Comparison of ENCODE assay signal across 20 cellular contexts in genomic region chr21:26060335-26061115, GRCh38.
DNase-seq lines count a peak whose midpoint lies in the region; ATAC-seq, FAIRE-seq and TF ChIP-seq lines count a peak whose summit lies in the region.
"Had no signal": no experiment of that assay in that cellular context is flagged by ENCODE, and none has a peak within 500 bp of the region (broad histone marks: within the 10 kb centered on the region; RNA-seq: fewer than 3 reads in every experiment).

No MANE protein-coding gene starts in this region.

- dilution Hi-C loops in mammary epithelial cell (cut with HindIII; ENCODE audit: low sequenced_read_pairs) = no loop called here

- ATAC-seq in pancreas = peak; percentile 9 to 26 (median 16)
- no peak for ATAC-seq in activated T-cell treated with anti-CD3 and anti-CD28 coated beads, Interleukin-2, amount 50 U/mL, for 4 hours
- ATAC-seq: natural killer cell treated with Interleukin-12 subunit alpha and Interleukin-12 subunit beta and Interleukin-15 and Interleukin-18, amount 100 ng/mL, for 72 hours had no signal

- CTCF ChIA-PET in MCF 10A (lab: Yijun Ruan, JAX) = interaction anchor here (0.5 kb wide), 1 partner anchor 296 kb away, joined by 3 read pairs; no protein-coding TSS in a partner anchor
- CTCF ChIA-PET in mammary epithelial cell (lab: Charles Lee; ENCODE audit: low non-redundant PET) = no interaction called here

- H3K9me3 ChIP-seq in mammary epithelial cell (replicated peaks; ENCODE audit: insufficient read depth, low read length) (no peaks in the 10 kb centered on the region), left ventricle myocardium inferior (replicated peaks) (no peaks in the 10 kb centered on the region), pancreas (no peaks in the 10 kb centered on the region)
- H3K9me3 ChIP-seq: prostate gland had no signal

- H3K27me3 ChIP-seq in mammary epithelial cell (ENCODE audit: insufficient read depth, low read length) (no peaks in the 10 kb centered on the region), left ventricle myocardium inferior (ENCODE audit: low read depth) (no peaks in the 10 kb centered on the region), pancreas (no peaks in the 10 kb centered on the region)

- peaks cover 10% of the 10 kb centered on the region for H4K20me1 ChIP-seq in mammary epithelial cell (ENCODE audit: insufficient read depth, low read length)

- H3K27ac ChIP-seq in mammary epithelial cell (ENCODE audit: insufficient read depth, low read depth, low read length) = no peak overlapping the region
- peak overlapping the region; percentile 63 for H3K27ac ChIP-seq in left ventricle myocardium inferior (replicated peaks)
- peak overlapping the region; percentile 72 to 79 (median 74) for H3K27ac ChIP-seq in pancreas
- H3K27ac ChIP-seq: 22Rv1, prostate gland had no signal

- WGBS in mammary epithelial cell (ENCODE audit: low coverage, missing lambda C conversion rate) = 97% methylated on average over 7 of the region's 7 CpGs
- 62 to 69% methylated on average over 7 of the region's 7 CpGs for WGBS in pancreas, 2 donors

- TF ChIP-seq CTCF in MCF 10A (IDR thresholded peaks at IDR 0.05; ENCODE audit: unreplicated experiment) (no peak), mammary epithelial cell (conservative IDR thresholded peaks at IDR 0.05 in 1 of 2, IDR thresholded peaks at IDR 0.05 in 1 of 2; ENCODE audit: extremely low read depth in 1 of 2, insufficient read depth in 1 of 2, low read depth in 1 of 2, low read length in 2 of 2) (no peak), left ventricle myocardium inferior (IDR thresholded peaks at IDR 0.05; ENCODE audit: borderline replicate concordance) (no peak), pancreas (IDR thresholded peaks at IDR 0.05) (no peak)

- H3K4me1 ChIP-seq in mammary epithelial cell (ENCODE audit: insufficient read depth, low read length) = peaks cover 7% of the 10 kb centered on the region
- H3K4me1 ChIP-seq in left ventricle myocardium inferior = peaks cover 50% of the 10 kb centered on the region
- peaks cover 20 to 22% (median 20%) of the 10 kb centered on the region in 3 donors for H3K4me1 ChIP-seq in pancreas
- H3K4me1 ChIP-seq: prostate gland had no signal

- no peaks in the 10 kb centered on the region for H3K9me3 Mint-ChIP-seq in MCF 10A (ENCODE audit: unreplicated experiment)
- H3K9me3 Mint-ChIP-seq in activated T-cell treated with anti-CD3 and anti-CD28 coated beads, Interleukin-2, amount 50 U/mL, for 4 hours = no peaks in the 10 kb centered on the region
- H3K9me3 Mint-ChIP-seq: natural killer cell treated with Interleukin-12 subunit alpha and Interleukin-12 subunit beta and Interleukin-15 and Interleukin-18, amount 100 ng/mL, for 72 hours had no signal

- BruUV-seq in MCF 10A (replicated peaks; lab: Mats Ljungman, UMichigan) (no TSS peak), mammary epithelial cell (replicated peaks; lab: Mats Ljungman, UMichigan) (no TSS peak)

- H3K27me3 Mint-ChIP-seq in MCF 10A (ENCODE audit: insufficient read depth, unreplicated experiment) = no peaks in the 10 kb centered on the region
- H3K27me3 Mint-ChIP-seq in activated T-cell treated with anti-CD3 and anti-CD28 coated beads, Interleukin-2, amount 50 U/mL, for 4 hours (ENCODE audit: low read depth) = no peaks in the 10 kb centered on the region
- H3K27me3 Mint-ChIP-seq: natural killer cell treated with Interleukin-12 subunit alpha and Interleukin-12 subunit beta and Interleukin-15 and Interleukin-18, amount 100 ng/mL, for 72 hours had no signal

- no peak for FAIRE-seq in pancreas (lab: Jason Lieb, UNC)

- in situ Hi-C loops in mammary epithelial cell (cut with MboI; ENCODE audit: low sequenced_read_pairs in 2 of 2) = no loop called here

- no peak overlapping the region for H3K4me2 ChIP-seq in mammary epithelial cell (ENCODE audit: insufficient read depth, low read depth, low read length)

- H3K9ac ChIP-seq in mammary epithelial cell (ENCODE audit: insufficient read depth, low read length) = no peak overlapping the region

- H3K4me3 ChIP-seq in mammary epithelial cell (replicated peaks in 1 of 3; ENCODE audit: insufficient read depth in 1 of 3, low read depth in 2 of 3, low read length in 3 of 3) (no peak overlapping the region), left ventricle myocardium inferior (no peak overlapping the region), pancreas (no peak overlapping the region)
- H3K4me3 ChIP-seq: prostate gland had no signal

- H3K4me3 Mint-ChIP-seq in MCF 10A (ENCODE audit: unreplicated experiment) = no peak overlapping the region
- no peak overlapping the region for H3K4me3 Mint-ChIP-seq in activated T-cell treated with anti-CD3 and anti-CD28 coated beads, Interleukin-2, amount 50 U/mL, for 4 hours
- H3K4me3 Mint-ChIP-seq: natural killer cell treated with Interleukin-12 subunit alpha and Interleukin-12 subunit beta and Interleukin-15 and Interleukin-18, amount 100 ng/mL, for 72 hours had no signal

- peaks cover 93% of the 10 kb centered on the region for H3K79me2 ChIP-seq in mammary epithelial cell (ENCODE audit: insufficient read depth, low read length)

- no peak overlapping the region for H2AFZ ChIP-seq in mammary epithelial cell (ENCODE audit: low read depth, low read length)

- no peaks in the 10 kb centered on the region for H3K36me3 ChIP-seq in mammary epithelial cell (ENCODE audit: insufficient read depth, low read length)
- no peaks in the 10 kb centered on the region for H3K36me3 ChIP-seq in left ventricle myocardium inferior
- H3K36me3 ChIP-seq in pancreas = no peaks in the 10 kb centered on the region
- H3K36me3 ChIP-seq: prostate gland had no signal

- peak overlapping the region; percentile 1 for H3K27ac Mint-ChIP-seq in MCF 10A (ENCODE audit: low read depth, unreplicated experiment)
- H3K27ac Mint-ChIP-seq: natural killer cell treated with Interleukin-12 subunit alpha and Interleukin-12 subunit beta and Interleukin-15 and Interleukin-18, amount 100 ng/mL, for 72 hours had no signal

- POLR2A ChIA-PET in MCF 10A (lab: Yijun Ruan, JAX) = no interaction called here

- peaks cover 4% of the 10 kb centered on the region for H3K36me3 Mint-ChIP-seq in MCF 10A (ENCODE audit: insufficient read depth, unreplicated experiment)
- peaks cover 7% of the 10 kb centered on the region for H3K36me3 Mint-ChIP-seq in activated T-cell treated with anti-CD3 and anti-CD28 coated beads, Interleukin-2, amount 50 U/mL, for 4 hours (ENCODE audit: insufficient read depth)
- H3K36me3 Mint-ChIP-seq: natural killer cell treated with Interleukin-12 subunit alpha and Interleukin-12 subunit beta and Interleukin-15 and Interleukin-18, amount 100 ng/mL, for 72 hours had no signal

- intact Hi-C loops in MCF 10A (cut with micrococcal nuclease) = no loop called here
- intact Hi-C loops in mammary epithelial cell (cut with micrococcal nuclease) = no loop called here
- intact Hi-C loops in left ventricle myocardium inferior (cut with micrococcal nuclease) = no loop called here
- intact Hi-C loops in pancreas (cut with DNase I) = no loop called here

- no peak for DNase-seq in MCF 10A (ENCODE audit: unreplicated experiment)
- no peak for DNase-seq in mammary epithelial cell
- DNase-seq in left ventricle myocardium inferior = no peak
- DNase-seq in pancreas = no peak
- no peak for DNase-seq in medulla oblongata (ENCODE audit: extremely low spot score)
- no peak for DNase-seq in nucleus accumbens (lab: John Stamatoyannopoulos, UW)
- no peak for DNase-seq in activated T-cell treated with anti-CD3 and anti-CD28 coated beads, Interleukin-2, amount 50 U/mL, for 4 hours
- no peak for DNase-seq in mucosa of gallbladder (ENCODE audit: low spot score)
- DNase-seq: activated CD8-positive, alpha-beta memory T cell treated with anti-CD3 and anti-CD28 coated beads for 24 hours; activated naive CD4-positive, alpha-beta T cell treated with anti-CD3 and anti-CD28 coated beads, Interleukin-2, amount 50 U/mL, for 16 hours; activated T-cell treated with anti-CD3 and anti-CD28 coated beads, Interleukin-2, amount 50 U/mL, for 48 hours; DMS53; NCI-H1092 treated with DMSO at 0.1 percent for 48 hours; NCI-H2029; stimulated activated CD4-positive, alpha-beta T cell treated with anti-CD3 and anti-CD28 coated beads, Interleukin-4, amount 100 ng/mL, for 1 hour; stimulated activated naive CD4-positive, alpha-beta T cell treated with Interleukin-2 at 50 U/mL for 16 hours; T-helper 1 cell had no signal

- H3K4me1 Mint-ChIP-seq in MCF 10A (ENCODE audit: insufficient read depth, unreplicated experiment) = peaks cover 20% of the 10 kb centered on the region
- peaks cover 7% of the 10 kb centered on the region for H3K4me1 Mint-ChIP-seq in activated T-cell treated with anti-CD3 and anti-CD28 coated beads, Interleukin-2, amount 50 U/mL, for 4 hours (ENCODE audit: low read depth)

Comparison
In these comparisons a context has a peak if more than half of its experiments do, and no peak if none do; other contexts are left out.
1. ATAC-seq: peak in pancreas (4 of 4); none in activated T-cell treated with anti-CD3 and anti-CD28 coated beads, Interleukin-2, amount 50 U/mL, for 4 hours (0 of 2).